Comparison of ENCODE assay signal across 1 cellular context in the genomic region with DNA sequence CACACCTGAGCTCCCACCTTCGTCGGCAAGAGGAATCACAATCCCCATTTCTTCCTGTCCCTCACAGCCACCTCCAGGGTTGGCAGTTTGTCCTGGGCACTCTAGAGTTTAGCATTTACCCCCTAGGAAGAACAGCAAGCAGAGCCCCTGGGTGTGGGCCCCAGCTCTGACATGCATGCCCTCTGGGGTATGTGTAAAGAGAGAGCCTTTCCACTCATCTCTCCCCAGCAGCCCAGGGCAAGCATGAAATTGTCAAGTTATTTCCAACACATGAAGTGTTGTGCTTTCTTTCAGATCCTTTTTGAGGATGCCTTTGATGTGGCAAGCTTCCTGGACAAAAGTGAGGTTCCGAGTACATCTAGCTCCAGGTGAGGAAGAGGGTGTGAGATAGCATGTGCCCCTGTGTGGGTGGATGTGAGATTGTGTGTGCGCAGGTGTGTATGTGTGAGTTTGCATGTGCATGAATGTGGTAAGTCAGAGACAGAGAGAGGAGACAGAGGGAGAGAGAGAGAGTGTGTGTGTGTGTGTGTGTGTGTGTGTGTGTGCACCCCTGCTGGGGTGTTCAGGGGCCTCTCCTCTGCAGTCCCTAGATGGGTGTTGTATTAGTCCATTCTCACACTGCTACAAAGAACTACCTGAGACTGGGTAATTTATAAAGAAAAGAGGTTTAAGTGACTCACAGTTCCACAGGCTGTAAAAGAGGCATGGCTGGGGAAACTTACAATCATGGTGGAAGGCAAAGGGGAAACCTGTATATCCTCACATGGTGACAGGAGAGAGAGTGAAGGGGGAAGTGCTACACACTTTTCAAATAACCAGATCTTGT.
TF ChIP-seq lines count a peak whose summit lies in the region.

No MANE protein-coding gene starts in this region.

TF ChIP-seq in GM12878, 131 proteins besides CTCF, POLR2A, EP300 and RAD21 (continued from another document):
- TF ChIP-seq, protein P1, sequence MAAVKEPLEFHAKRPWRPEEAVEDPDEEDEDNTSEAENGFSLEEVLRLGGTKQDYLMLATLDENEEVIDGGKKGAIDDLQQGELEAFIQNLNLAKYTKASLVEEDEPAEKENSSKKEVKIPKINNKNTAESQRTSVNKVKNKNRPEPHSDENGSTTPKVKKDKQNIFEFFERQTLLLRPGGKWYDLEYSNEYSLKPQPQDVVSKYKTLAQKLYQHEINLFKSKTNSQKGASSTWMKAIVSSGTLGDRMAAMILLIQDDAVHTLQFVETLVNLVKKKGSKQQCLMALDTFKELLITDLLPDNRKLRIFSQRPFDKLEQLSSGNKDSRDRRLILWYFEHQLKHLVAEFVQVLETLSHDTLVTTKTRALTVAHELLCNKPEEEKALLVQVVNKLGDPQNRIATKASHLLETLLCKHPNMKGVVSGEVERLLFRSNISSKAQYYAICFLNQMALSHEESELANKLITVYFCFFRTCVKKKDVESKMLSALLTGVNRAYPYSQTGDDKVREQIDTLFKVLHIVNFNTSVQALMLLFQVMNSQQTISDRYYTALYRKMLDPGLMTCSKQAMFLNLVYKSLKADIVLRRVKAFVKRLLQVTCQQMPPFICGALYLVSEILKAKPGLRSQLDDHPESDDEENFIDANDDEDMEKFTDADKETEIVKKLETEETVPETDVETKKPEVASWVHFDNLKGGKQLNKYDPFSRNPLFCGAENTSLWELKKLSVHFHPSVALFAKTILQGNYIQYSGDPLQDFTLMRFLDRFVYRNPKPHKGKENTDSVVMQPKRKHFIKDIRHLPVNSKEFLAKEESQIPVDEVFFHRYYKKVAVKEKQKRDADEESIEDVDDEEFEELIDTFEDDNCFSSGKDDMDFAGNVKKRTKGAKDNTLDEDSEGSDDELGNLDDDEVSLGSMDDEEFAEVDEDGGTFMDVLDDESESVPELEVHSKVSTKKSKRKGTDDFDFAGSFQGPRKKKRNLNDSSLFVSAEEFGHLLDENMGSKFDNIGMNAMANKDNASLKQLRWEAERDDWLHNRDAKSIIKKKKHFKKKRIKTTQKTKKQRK (IDR thresholded peaks at IDR 0.05; ENCODE audit: low read depth, low read length), result no peak
- TF ChIP-seq CHD1 (IDR thresholded peaks at IDR 0.05; ENCODE audit: low read depth, low read length), result no peak
- no peak for TF ChIP-seq GABPA (IDR thresholded peaks at IDR 0.05; ENCODE audit: low read depth)
- no peak for TF ChIP-seq KLF5 (IDR thresholded peaks at IDR 0.05; ENCODE audit: partially characterized antibody)
- TF ChIP-seq RBBP5 (conservative IDR thresholded peaks at IDR 0.05), result no peak
- TF ChIP-seq, protein P2, sequence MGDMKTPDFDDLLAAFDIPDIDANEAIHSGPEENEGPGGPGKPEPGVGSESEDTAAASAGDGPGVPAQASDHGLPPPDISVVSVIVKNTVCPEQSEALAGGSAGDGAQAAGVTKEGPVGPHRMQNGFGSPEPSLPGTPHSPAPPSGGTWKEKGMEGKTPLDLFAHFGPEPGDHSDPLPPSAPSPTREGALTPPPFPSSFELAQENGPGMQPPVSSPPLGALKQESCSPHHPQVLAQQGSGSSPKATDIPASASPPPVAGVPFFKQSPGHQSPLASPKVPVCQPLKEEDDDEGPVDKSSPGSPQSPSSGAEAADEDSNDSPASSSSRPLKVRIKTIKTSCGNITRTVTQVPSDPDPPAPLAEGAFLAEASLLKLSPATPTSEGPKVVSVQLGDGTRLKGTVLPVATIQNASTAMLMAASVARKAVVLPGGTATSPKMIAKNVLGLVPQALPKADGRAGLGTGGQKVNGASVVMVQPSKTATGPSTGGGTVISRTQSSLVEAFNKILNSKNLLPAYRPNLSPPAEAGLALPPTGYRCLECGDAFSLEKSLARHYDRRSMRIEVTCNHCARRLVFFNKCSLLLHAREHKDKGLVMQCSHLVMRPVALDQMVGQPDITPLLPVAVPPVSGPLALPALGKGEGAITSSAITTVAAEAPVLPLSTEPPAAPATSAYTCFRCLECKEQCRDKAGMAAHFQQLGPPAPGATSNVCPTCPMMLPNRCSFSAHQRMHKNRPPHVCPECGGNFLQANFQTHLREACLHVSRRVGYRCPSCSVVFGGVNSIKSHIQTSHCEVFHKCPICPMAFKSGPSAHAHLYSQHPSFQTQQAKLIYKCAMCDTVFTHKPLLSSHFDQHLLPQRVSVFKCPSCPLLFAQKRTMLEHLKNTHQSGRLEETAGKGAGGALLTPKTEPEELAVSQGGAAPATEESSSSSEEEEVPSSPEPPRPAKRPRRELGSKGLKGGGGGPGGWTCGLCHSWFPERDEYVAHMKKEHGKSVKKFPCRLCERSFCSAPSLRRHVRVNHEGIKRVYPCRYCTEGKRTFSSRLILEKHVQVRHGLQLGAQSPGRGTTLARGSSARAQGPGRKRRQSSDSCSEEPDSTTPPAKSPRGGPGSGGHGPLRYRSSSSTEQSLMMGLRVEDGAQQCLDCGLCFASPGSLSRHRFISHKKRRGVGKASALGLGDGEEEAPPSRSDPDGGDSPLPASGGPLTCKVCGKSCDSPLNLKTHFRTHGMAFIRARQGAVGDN (IDR thresholded peaks at IDR 0.05), result no peak
- peak; percentile 26; the same call in 1 of the 2 replicates for TF ChIP-seq SPI1 (IDR thresholded peaks at IDR 0.05; ENCODE audit: borderline replicate concordance, insufficient read depth, low read depth, low read length)
- no peak for TF ChIP-seq RELA (IDR thresholded peaks at IDR 0.05; ENCODE audit: borderline replicate concordance, partially characterized antibody)
- no peak for TF ChIP-seq STAT1 (conservative IDR thresholded peaks at IDR 0.05)
- TF ChIP-seq RB1 (IDR thresholded peaks at IDR 0.05; ENCODE audit: borderline replicate concordance), result no peak
- TF ChIP-seq FOXM1 (IDR thresholded peaks at IDR 0.05; ENCODE audit: low read depth, low read length), result no peak
- peak; percentile 84 for TF ChIP-seq MTA2 (IDR thresholded peaks at IDR 0.05; ENCODE audit: low read depth)
- no peak for TF ChIP-seq CEBPB (IDR thresholded peaks at IDR 0.05; ENCODE audit: borderline replicate concordance in 1 of 2, low read depth in 2 of 2, low read length in 2 of 2)
- TF ChIP-seq TCF7 (IDR thresholded peaks at IDR 0.05; ENCODE audit: borderline replicate concordance), result peak; percentile 73
- TF ChIP-seq ZNF384 (IDR thresholded peaks at IDR 0.05; ENCODE audit: borderline replicate concordance, low read depth, low read length), result no peak
- no peak; the same call in 1 of the 2 replicates for TF ChIP-seq ATF2 (IDR thresholded peaks at IDR 0.05; ENCODE audit: low read length)
- no peak for TF ChIP-seq BACH1 (IDR thresholded peaks at IDR 0.05; ENCODE audit: borderline replicate concordance)
- no peak for TF ChIP-seq POLR2AphosphoS5 (IDR thresholded peaks at IDR 0.05; ENCODE audit: low read length)
- TF ChIP-seq SRF (IDR thresholded peaks at IDR 0.05; ENCODE audit: low read depth in 2 of 2, low read length in 2 of 2), result no peak
- TF ChIP-seq, protein P3, sequence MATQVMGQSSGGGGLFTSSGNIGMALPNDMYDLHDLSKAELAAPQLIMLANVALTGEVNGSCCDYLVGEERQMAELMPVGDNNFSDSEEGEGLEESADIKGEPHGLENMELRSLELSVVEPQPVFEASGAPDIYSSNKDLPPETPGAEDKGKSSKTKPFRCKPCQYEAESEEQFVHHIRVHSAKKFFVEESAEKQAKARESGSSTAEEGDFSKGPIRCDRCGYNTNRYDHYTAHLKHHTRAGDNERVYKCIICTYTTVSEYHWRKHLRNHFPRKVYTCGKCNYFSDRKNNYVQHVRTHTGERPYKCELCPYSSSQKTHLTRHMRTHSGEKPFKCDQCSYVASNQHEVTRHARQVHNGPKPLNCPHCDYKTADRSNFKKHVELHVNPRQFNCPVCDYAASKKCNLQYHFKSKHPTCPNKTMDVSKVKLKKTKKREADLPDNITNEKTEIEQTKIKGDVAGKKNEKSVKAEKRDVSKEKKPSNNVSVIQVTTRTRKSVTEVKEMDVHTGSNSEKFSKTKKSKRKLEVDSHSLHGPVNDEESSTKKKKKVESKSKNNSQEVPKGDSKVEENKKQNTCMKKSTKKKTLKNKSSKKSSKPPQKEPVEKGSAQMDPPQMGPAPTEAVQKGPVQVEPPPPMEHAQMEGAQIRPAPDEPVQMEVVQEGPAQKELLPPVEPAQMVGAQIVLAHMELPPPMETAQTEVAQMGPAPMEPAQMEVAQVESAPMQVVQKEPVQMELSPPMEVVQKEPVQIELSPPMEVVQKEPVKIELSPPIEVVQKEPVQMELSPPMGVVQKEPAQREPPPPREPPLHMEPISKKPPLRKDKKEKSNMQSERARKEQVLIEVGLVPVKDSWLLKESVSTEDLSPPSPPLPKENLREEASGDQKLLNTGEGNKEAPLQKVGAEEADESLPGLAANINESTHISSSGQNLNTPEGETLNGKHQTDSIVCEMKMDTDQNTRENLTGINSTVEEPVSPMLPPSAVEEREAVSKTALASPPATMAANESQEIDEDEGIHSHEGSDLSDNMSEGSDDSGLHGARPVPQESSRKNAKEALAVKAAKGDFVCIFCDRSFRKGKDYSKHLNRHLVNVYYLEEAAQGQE (IDR thresholded peaks at IDR 0.05; ENCODE audit: low read depth, low read length), result no peak
TF ChIP-seq in GM12878: peak in this region for 26.
